18 cellular contexts compared by ENCODE assay signal in genomic region chr18:44514106-44514505, GRCh38.
DNase-seq lines count a peak whose midpoint lies in the region; ATAC-seq and TF ChIP-seq lines count a peak whose summit lies in the region.
"Had no signal": no experiment of that assay in that cellular context is flagged by ENCODE, and none has a peak within 500 bp of the region (broad histone marks: within the 10 kb centered on the region; RNA-seq: fewer than 3 reads in every experiment).

No MANE protein-coding gene starts in this region.

- H3K79me2 ChIP-seq in GM23248 (ENCODE audit: insufficient read depth) (no peaks in the 10 kb centered on the region), MM.1S (ENCODE audit: low read length) (no peaks in the 10 kb centered on the region)

- H3K9me3 ChIP-seq in GM23248 (ENCODE audit: low read depth) (no peaks in the 10 kb centered on the region), MM.1S (replicated peaks; ENCODE audit: insufficient read depth, low read length) (no peaks in the 10 kb centered on the region)
- H3K9me3 ChIP-seq: A549, BLaER1 had no signal

- H3K36me3 ChIP-seq in GM23248 (ENCODE audit: low read depth) (no peaks in the 10 kb centered on the region), MM.1S (replicated peaks; ENCODE audit: insufficient read depth, low read length) (no peaks in the 10 kb centered on the region)
- H3K36me3 ChIP-seq: BLaER1 had no signal

- WGBS in GM23248 (ENCODE audit: low coverage in 1 of 2, low lambda C conversion rate in 2 of 2, missing lambda C conversion rate in 2 of 2), 2 experiments, result 0 to 2% methylated on average over 1 of the region's 1 CpG

- no peak overlapping the region for H3K4me3 ChIP-seq in GM23248
- no peak overlapping the region for H3K4me3 ChIP-seq in MM.1S (ENCODE audit: low read length)
- H3K4me3 ChIP-seq: A549, BLaER1 had no signal

- no peak overlapping the region for H3K9ac ChIP-seq in GM23248
- no peak overlapping the region for H3K9ac ChIP-seq in MM.1S (ENCODE audit: low read length)
- H3K9ac ChIP-seq: BLaER1 had no signal

- no peak overlapping the region for H2AFZ ChIP-seq in GM23248
- H2AFZ ChIP-seq in MM.1S (ENCODE audit: low read length), result no peak overlapping the region

- H3K4me2 ChIP-seq in GM23248 (ENCODE audit: unreplicated experiment), result no peak overlapping the region
- no peak overlapping the region for H3K4me2 ChIP-seq in MM.1S (ENCODE audit: low read depth, low read length)
- H3K4me2 ChIP-seq: A549, BLaER1 had no signal

- TF ChIP-seq CTCF in MM.1S (IDR thresholded peaks at IDR 0.05; ENCODE audit: low read length), result no peak

- H3K27ac ChIP-seq in GM23248, result no peak overlapping the region
- no peak overlapping the region for H3K27ac ChIP-seq in MM.1S (ENCODE audit: low read length)
- H3K27ac ChIP-seq: 22Rv1, A549, BLaER1 had no signal

- DNase-seq in NCI-H1436 treated with DMSO at 0.1 percent for 48 hours (lab: John Stamatoyannopoulos, UW) (peak; percentile 13), NCI-H1436 (lab: John Stamatoyannopoulos, UW) (no peak), GM23248 (peak; percentile 5), NCI-H1105 treated with DMSO at 0.1 percent for 48 hours (lab: John Stamatoyannopoulos, UW) (peak; percentile 67), MM.1S (no peak)
- no peak for DNase-seq in stimulated activated CD4-positive, alpha-beta T cell treated with anti-CD3 and anti-CD28 coated beads, Interleukin-12 subunit alpha, Interleukin-12 subunit beta, amount 100 ng/mL, for 4 hours
- DNase-seq: CD4-positive, alpha-beta memory T cell; DMS153; DMS79; GF-D8; GOT3; H7; HFFc6 had no signal

- H4K20me1 ChIP-seq in GM23248 (ENCODE audit: insufficient read depth), result no peaks in the 10 kb centered on the region
- H4K20me1 ChIP-seq in MM.1S (ENCODE audit: insufficient read depth, low read length), result no peaks in the 10 kb centered on the region
- H4K20me1 ChIP-seq: BLaER1 had no signal

- peaks cover 5% of the 10 kb centered on the region; the same call in 1 of the 2 replicates for H3K9me2 ChIP-seq in GM23248 (ENCODE audit: insufficient read depth)
- H3K9me2 ChIP-seq in MM.1S (replicated peaks; ENCODE audit: insufficient read depth, low read length), result no peaks in the 10 kb centered on the region

- H3F3A ChIP-seq in GM23248 (ENCODE audit: insufficient read depth) (no peaks in the 10 kb centered on the region), MM.1S (ENCODE audit: insufficient read depth, low read length) (no peaks in the 10 kb centered on the region)

- ATAC-seq in HG02973 (IDR thresholded peaks at IDR 0.05; ENCODE audit: unreplicated experiment), result no peak
- ATAC-seq: A549, HCT116 had no signal

- H3K27me3 ChIP-seq in GM23248 (replicated peaks; ENCODE audit: insufficient read depth) (no peaks in the 10 kb centered on the region), MM.1S (replicated peaks; ENCODE audit: insufficient read depth, low read length) (no peaks in the 10 kb centered on the region)
- H3K27me3 ChIP-seq: BLaER1 had no signal

- 0 out of 2 replicates have a peak, but pooled peaks cover 5% of the 10 kb centered on the region for H3K4me1 ChIP-seq in GM23248 (ENCODE audit: insufficient read depth)
- H3K4me1 ChIP-seq in MM.1S (ENCODE audit: low read length), result no peaks in the 10 kb centered on the region
- H3K4me1 ChIP-seq: A549 had no signal

- in situ Hi-C loops in GM23248 (cut with MboI), result no loop called here

Comparison
In these comparisons a context has a peak if more than half of its experiments do, and no peak if none do; other contexts are left out.
1. DNase-seq: peak in NCI-H1436 treated with DMSO at 0.1 percent for 48 hours (single experiment), GM23248 (single experiment) and NCI-H1105 treated with DMSO at 0.1 percent for 48 hours (single experiment); none in NCI-H1436 (single experiment), stimulated activated CD4-positive, alpha-beta T cell treated with anti-CD3 and anti-CD28 coated beads, Interleukin-12 subunit alpha, Interleukin-12 subunit beta, amount 100 ng/mL, for 4 hours (single experiment) and MM.1S (single experiment).